In genomic region chr11:8757047-8757446, GRCh38 we compare ENCODE assay signal across 14 cellular contexts.
DNase-seq lines count a peak whose midpoint lies in the region; ATAC-seq, FAIRE-seq and TF ChIP-seq lines count a peak whose summit lies in the region.
"Had no signal": no experiment of that assay in that cellular context is flagged by ENCODE, and none has a peak within 500 bp of the region (broad histone marks: within the 10 kb centered on the region; RNA-seq: fewer than 3 reads in every experiment).

No MANE protein-coding gene starts in this region.

- H3K4me1 Mint-ChIP-seq in neural crest cell = peaks cover 15% of the 10 kb centered on the region
- H3K4me1 Mint-ChIP-seq: stimulated activated memory B cell treated with anti-CD40 and anti-IgM and Interleukin-4, amounts not matched to agents 10 μg/mL and 1 μg/mL and 100 μg/mL, for 72 hours had no signal

- in situ Hi-C loops in HAP-1 (cut with MboI; ENCODE audit: low sequenced_read_pairs) = no loop called here

- WGBS in aorta, 2 donors = 77 to 90% methylated on average over 2 of the region's 2 CpGs
- WGBS in lower leg skin, 2 donors = 79 to 88% methylated on average over 2 of the region's 2 CpGs

- peaks cover 3 to 8% of the 10 kb centered on the region in 2 donors for H3K4me1 ChIP-seq in aorta (ENCODE audit: control insufficient read depth in 1 of 2, insufficient read depth in 2 of 2, low read length in 2 of 2)
- H3K4me1 ChIP-seq in HAP-1 = no peaks in the 10 kb centered on the region

- peaks cover 4% of the 10 kb centered on the region for H3K36me3 Mint-ChIP-seq in neural crest cell (ENCODE audit: low read depth)
- H3K36me3 Mint-ChIP-seq: stimulated activated memory B cell treated with anti-CD40 and anti-IgM and Interleukin-4, amounts not matched to agents 10 μg/mL and 1 μg/mL and 100 μg/mL, for 72 hours had no signal

- no peaks in the 10 kb centered on the region for H3K36me3 ChIP-seq in aorta (ENCODE audit: control insufficient read depth in 1 of 2, insufficient read depth in 2 of 2, low read length in 1 of 2)
- H3K36me3 ChIP-seq in HAP-1 (replicated peaks) = no peaks in the 10 kb centered on the region

- H3K4me3 Mint-ChIP-seq in neural crest cell = no peak overlapping the region
- H3K4me3 Mint-ChIP-seq: activated T-cell treated with anti-CD3 and anti-CD28 coated beads, Interleukin-2, amount 50 U/mL, for 72 hours; stimulated activated memory B cell treated with anti-CD40 and anti-IgM and Interleukin-4, amounts not matched to agents 10 μg/mL and 1 μg/mL and 100 μg/mL, for 72 hours had no signal

- H3K9me3 ChIP-seq in aorta (ENCODE audit: control insufficient read depth, low read length) (no peaks in the 10 kb centered on the region), HAP-1 (no peaks in the 10 kb centered on the region)

- H3K27ac ChIP-seq in aorta (ENCODE audit: low read depth in 1 of 2, low read length in 2 of 2) = peak overlapping the region; percentile 49 to 61
- H3K27ac ChIP-seq: SK-N-MC had no signal

- TF ChIP-seq POLR2A in lower leg skin (IDR thresholded peaks at IDR 0.05) = no peak

- no peak for TF ChIP-seq CTCF in neural crest cell (conservative IDR thresholded peaks at IDR 0.05)
- TF ChIP-seq CTCF in lower leg skin (IDR thresholded peaks at IDR 0.05) = no peak
- TF ChIP-seq CTCF in foreskin fibroblast (IDR thresholded peaks at IDR 0.05; ENCODE audit: low read depth, low read length) = no peak

- H3K27me3 Mint-ChIP-seq in neural crest cell (ENCODE audit: low read depth) = no peaks in the 10 kb centered on the region

- no peaks in the 10 kb centered on the region for H3K27me3 ChIP-seq in aorta (ENCODE audit: control insufficient read depth in 1 of 2, insufficient read depth in 2 of 2, low read length in 1 of 2)
- no peaks in the 10 kb centered on the region for H3K27me3 ChIP-seq in HAP-1 (ENCODE audit: low read depth)

- H3K4me3 ChIP-seq in aorta (ENCODE audit: low read length in 2 of 2) = no peak overlapping the region
- H3K4me3 ChIP-seq in lower leg skin (ENCODE audit: low read depth, poor library complexity, severe bottlenecking) = no peak overlapping the region
- no peak overlapping the region for H3K4me3 ChIP-seq in HAP-1
- no peak overlapping the region for H3K4me3 ChIP-seq in foreskin fibroblast (ENCODE audit: low read depth in 1 of 2, low read length in 2 of 2)
- H3K4me3 ChIP-seq: SK-N-MC had no signal

- intact Hi-C loops in aorta (cut with DNase I) = no loop called here
- intact Hi-C loops in lower leg skin (cut with DNase I; ENCODE audit: low total_unique reads) = no loop called here

- DNase-seq in RCC 7860 (ENCODE audit: low spot score) = peak; percentile 14
- peak; percentile 29 for DNase-seq in glomerular visceral epithelial cell (ENCODE audit: extremely low spot score)
- no peak for DNase-seq in neural crest cell (ENCODE audit: low read depth, low spot score)
- no peak for DNase-seq in aorta
- DNase-seq in lower leg skin (ENCODE audit: low spot score in 2 of 2) = no peak
- no peak for DNase-seq in HAP-1 (ENCODE audit: low spot score in 2 of 2)
- DNase-seq in foreskin fibroblast = no peak
- DNase-seq: activated T-cell treated with anti-CD3 and anti-CD28 coated beads, Interleukin-2, amount 50 U/mL, for 72 hours; central memory CD4-positive, alpha-beta T cell; COR-L47; NK-92 treated with Interleukin-12 subunit alpha and Interleukin-12 subunit beta, amount 100 ng/mL, for 24 hours had no signal

- no peaks in the 10 kb centered on the region for H3K9me3 Mint-ChIP-seq in neural crest cell
- H3K9me3 Mint-ChIP-seq: activated T-cell treated with anti-CD3 and anti-CD28 coated beads, Interleukin-2, amount 50 U/mL, for 72 hours; stimulated activated memory B cell treated with anti-CD40 and anti-IgM and Interleukin-4, amounts not matched to agents 10 μg/mL and 1 μg/mL and 100 μg/mL, for 72 hours had no signal

- H3K27ac Mint-ChIP-seq in neural crest cell (ENCODE audit: unreplicated experiment) = peak overlapping the region; percentile 2
- H3K27ac Mint-ChIP-seq: activated T-cell treated with anti-CD3 and anti-CD28 coated beads, Interleukin-2, amount 50 U/mL, for 72 hours; stimulated activated memory B cell treated with anti-CD40 and anti-IgM and Interleukin-4, amounts not matched to agents 10 μg/mL and 1 μg/mL and 100 μg/mL, for 72 hours had no signal

- FAIRE-seq in RCC 7860 (lab: Jason Lieb, UNC) = no peak
- FAIRE-seq: keratinocyte had no signal

- ATAC-seq in aorta (ENCODE audit: low FRiP score) = no peak
- ATAC-seq: activated T-cell treated with anti-CD3 and anti-CD28 coated beads, Interleukin-2, amount 50 U/mL, for 72 hours; stimulated activated memory B cell treated with anti-CD40 and anti-IgM and Interleukin-4, amounts not matched to agents 10 μg/mL and 1 μg/mL and 100 μg/mL, for 72 hours had no signal

Comparison
In these comparisons a context has a peak if more than half of its experiments do, and no peak if none do; other contexts are left out.
1. DNase-seq: peak in RCC 7860 (single experiment) and glomerular visceral epithelial cell (single experiment); none in neural crest cell (single experiment), aorta (0 of 2), lower leg skin (0 of 2), HAP-1 (0 of 2) and foreskin fibroblast (0 of 2).